In the genomic region with DNA sequence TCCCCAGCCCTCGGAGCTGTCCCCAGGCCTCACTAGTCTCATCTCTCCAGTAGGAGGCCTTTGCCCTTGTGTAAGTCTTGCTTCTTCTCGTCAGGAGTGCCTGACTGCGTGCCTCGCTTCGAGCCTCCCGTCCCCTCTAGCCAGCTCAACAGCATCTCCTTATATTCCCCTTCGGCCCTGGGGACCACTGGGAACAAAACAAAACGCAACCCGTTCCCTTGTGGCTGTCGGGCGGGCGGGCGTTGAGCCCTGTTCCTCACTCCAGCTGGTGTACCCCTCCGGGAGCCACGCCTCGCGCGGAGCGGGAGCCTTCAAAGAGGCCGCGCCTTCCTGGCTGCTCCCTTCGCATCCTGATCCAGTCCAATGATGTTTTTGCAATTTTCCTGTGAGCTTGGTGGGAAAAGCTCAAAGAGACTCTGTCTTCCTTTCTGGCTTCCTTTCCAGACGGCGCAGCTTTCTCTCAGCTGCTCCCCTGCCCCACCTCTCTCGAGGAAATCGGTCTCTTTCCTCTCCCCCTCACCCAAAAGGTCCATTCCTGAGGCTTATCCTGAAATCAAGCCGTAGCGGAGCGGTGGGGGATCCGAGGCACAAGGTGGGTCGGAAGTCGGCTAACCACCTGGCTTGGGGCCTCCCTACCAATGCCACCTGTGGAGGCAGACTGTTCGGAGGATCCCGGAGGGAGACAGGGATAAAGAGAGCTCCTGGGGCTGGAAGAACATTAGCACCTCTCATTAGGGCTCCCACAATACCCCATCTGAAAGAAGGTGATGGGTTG, we compare ENCODE assay signal across 23 cellular contexts. TPM values are rescaled to one million over a fixed set of nuclear protein-coding genes. Genes with fewer than 3 reads are reported as not detected.
A peak's percentile ranks its signal among the peaks of the same experiment; 100 is the strongest.
DNase-seq lines count a peak whose midpoint lies in the region; ATAC-seq, FAIRE-seq and TF ChIP-seq lines count a peak whose summit lies in the region.
"Had no signal": no experiment of that assay in that cellular context is flagged by ENCODE, and none has a peak within 500 bp of the region (broad histone marks: within the 10 kb centered on the region; RNA-seq: fewer than 3 reads in every experiment).

No MANE protein-coding gene starts in this region.

- FAIRE-seq in H54 (lab: Jason Lieb, UNC) = no peak
- FAIRE-seq: small intestine had no signal

- H3K4me1 ChIP-seq in BLaER1 (peaks cover 67% of the 10 kb centered on the region), Panc1 (ENCODE audit: control insufficient read depth, insufficient read depth, low read length) (peaks cover 35% of the 10 kb centered on the region), neural progenitor cell (peaks cover 24% of the 10 kb centered on the region)

- peaks cover 3% of the 10 kb centered on the region for H3K36me3 Mint-ChIP-seq in neural progenitor cell
- no peaks in the 10 kb centered on the region for H3K36me3 Mint-ChIP-seq in activated T-helper 1 cell treated with anti-CD3 and anti-CD28 coated beads, Interleukin-12 subunit alpha, Interleukin-12 subunit beta, Interleukin-2, Interleukin-4 antibody, amounts not matched to agents 30 ng/mL and 10 ng/mL and 1 ng/mL, durations not matched to agents 14 hours and 24 hours and 36 hours (ENCODE audit: low read depth)
- H3K36me3 Mint-ChIP-seq: CD4-positive, alpha-beta memory T cell; naive thymus-derived CD4-positive, alpha-beta T cell had no signal

- 0 out of 2 replicates have a peak overlapping the region, but pooled peaks have one; percentile 32 for H3K27ac ChIP-seq in BLaER1
- peak overlapping the region; percentile 24; the same call in 1 of the 2 replicates for H3K27ac ChIP-seq in Panc1 (ENCODE audit: low read length)
- no peak overlapping the region for H3K27ac ChIP-seq in neural progenitor cell
- H3K27ac ChIP-seq: VCaP had no signal

- H3K9me3 ChIP-seq in BLaER1 (no peaks in the 10 kb centered on the region), Panc1 (ENCODE audit: control insufficient read depth, insufficient read depth, low read depth, low read length) (no peaks in the 10 kb centered on the region), neural progenitor cell (ENCODE audit: low read depth) (no peaks in the 10 kb centered on the region)

- H3K27ac Mint-ChIP-seq in neural progenitor cell = peak overlapping the region; percentile 76
- no peak overlapping the region for H3K27ac Mint-ChIP-seq in activated T-helper 1 cell treated with anti-CD3 and anti-CD28 coated beads, Interleukin-12 subunit alpha, Interleukin-12 subunit beta, Interleukin-2, Interleukin-4 antibody, amounts not matched to agents 30 ng/mL and 10 ng/mL and 1 ng/mL, durations not matched to agents 14 hours and 24 hours and 36 hours
- H3K27ac Mint-ChIP-seq: activated naive CD4-positive, alpha-beta T cell treated with anti-CD3 and anti-CD28 coated beads for 36 hours; CD4-positive, alpha-beta memory T cell had no signal

- no peaks in the 10 kb centered on the region for H3K36me3 ChIP-seq in BLaER1
- H3K36me3 ChIP-seq in Panc1 (ENCODE audit: control insufficient read depth, insufficient read depth, low read length) = no peaks in the 10 kb centered on the region
- H3K36me3 ChIP-seq in neural progenitor cell = no peaks in the 10 kb centered on the region

- peaks cover 5% of the 10 kb centered on the region for H3K27me3 Mint-ChIP-seq in neural progenitor cell (ENCODE audit: insufficient read depth, low read depth)
- H3K27me3 Mint-ChIP-seq in activated T-helper 1 cell treated with anti-CD3 and anti-CD28 coated beads, Interleukin-12 subunit alpha, Interleukin-12 subunit beta, Interleukin-2, Interleukin-4 antibody, amounts not matched to agents 30 ng/mL and 10 ng/mL and 1 ng/mL, durations not matched to agents 14 hours and 24 hours and 36 hours (ENCODE audit: insufficient read depth) = peaks cover 3% of the 10 kb centered on the region

- H2AFZ ChIP-seq in neural progenitor cell (replicated peaks) = no peak overlapping the region

- H3K4me1 Mint-ChIP-seq in neural progenitor cell = peaks cover 30% of the 10 kb centered on the region
- peaks cover 7% of the 10 kb centered on the region for H3K4me1 Mint-ChIP-seq in activated T-helper 1 cell treated with anti-CD3 and anti-CD28 coated beads, Interleukin-12 subunit alpha, Interleukin-12 subunit beta, Interleukin-2, Interleukin-4 antibody, amounts not matched to agents 30 ng/mL and 10 ng/mL and 1 ng/mL, durations not matched to agents 14 hours and 24 hours and 36 hours (ENCODE audit: low read depth)

- TF ChIP-seq CTCF in Panc1 (IDR thresholded peaks at IDR 0.05) (no peak), fibroblast of villous mesenchyme (IDR thresholded peaks at IDR 0.05; ENCODE audit: insufficient read depth, low read depth, low read length) (peak; percentile 5), neural progenitor cell (IDR thresholded peaks at IDR 0.05) (no peak)

- H3K4me3 Mint-ChIP-seq in neural progenitor cell = peak overlapping the region; percentile 27
- H3K4me3 Mint-ChIP-seq in activated T-helper 1 cell treated with anti-CD3 and anti-CD28 coated beads, Interleukin-12 subunit alpha, Interleukin-12 subunit beta, Interleukin-2, Interleukin-4 antibody, amounts not matched to agents 30 ng/mL and 10 ng/mL and 1 ng/mL, durations not matched to agents 14 hours and 24 hours and 36 hours = no peak overlapping the region
- H3K4me3 Mint-ChIP-seq: activated naive CD4-positive, alpha-beta T cell treated with anti-CD3 and anti-CD28 coated beads for 36 hours had no signal

- ATAC-seq in Panc1 = no peak
- ATAC-seq in GM21529 (IDR thresholded peaks at IDR 0.05; ENCODE audit: unreplicated experiment) = no peak
- ATAC-seq: naive thymus-derived CD4-positive, alpha-beta T cell had no signal

- BruUV-seq in Panc1 (replicated peaks; lab: Mats Ljungman, UMichigan) = no TSS peak

- H4K20me1 ChIP-seq in BLaER1 (no peaks in the 10 kb centered on the region), neural progenitor cell (ENCODE audit: low read depth) (peaks cover 8% of the 10 kb centered on the region)

- no peak for TF ChIP-seq POLR2A in H54 (IDR thresholded peaks at IDR 0.05; ENCODE audit: low read depth, low read length)

- H3K4me2 ChIP-seq in BLaER1 = peak overlapping the region; percentile 86
- no peak overlapping the region for H3K4me2 ChIP-seq in neural progenitor cell

- POLR2A ChIA-PET in Panc1 (lab: Charles Lee) = interaction anchor here (0.6 kb wide), 1 partner anchor 13 kb away, joined by 7 read pairs; no protein-coding TSS in a partner anchor

- DNase-seq in Panc1 (ENCODE audit: low read depth, low spot score) = no peak
- no peak for DNase-seq in fibroblast of villous mesenchyme (ENCODE audit: low read depth)
- no peak for DNase-seq in neural progenitor cell (ENCODE audit: low spot score)
- no peak for DNase-seq in activated T-helper 1 cell treated with anti-CD3 and anti-CD28 coated beads, Interleukin-12 subunit alpha, Interleukin-12 subunit beta, Interleukin-2, Interleukin-4 antibody, amounts not matched to agents 30 ng/mL and 10 ng/mL and 1 ng/mL, durations not matched to agents 14 hours and 24 hours and 36 hours (ENCODE audit: low spot score)
- no peak for DNase-seq in NCI-H2029 treated with DMSO at 0.1 percent for 48 hours (lab: John Stamatoyannopoulos, UW)
- no peak for DNase-seq in H54 (ENCODE audit: insufficient read length, low spot score)
- DNase-seq: activated CD4-positive, alpha-beta T cell treated with anti-CD3 and anti-CD28 coated beads, Interleukin-2, amount 50 U/mL, for 48 hours; activated naive CD4-positive, alpha-beta T cell treated with anti-CD3 and anti-CD28 coated beads for 36 hours; activated T-cell treated with anti-CD3 and anti-CD28 coated beads for 4 hours; CD4-positive, alpha-beta memory T cell; central memory CD4-positive, alpha-beta T cell; DMS53; effector CD4-positive, alpha-beta T cell; naive thymus-derived CD4-positive, alpha-beta T cell; NCI-H187 treated with DMSO at 0.1 percent for 48 hours; NCI-H524; SHP77; small intestine; stimulated activated CD4-positive, alpha-beta T cell treated with anti-CD3 and anti-CD28 coated beads, Interleukin-4, amount 100 ng/mL, for 4 hours had no signal

- no peaks in the 10 kb centered on the region for H3K79me2 ChIP-seq in neural progenitor cell (ENCODE audit: low read depth)

- intact Hi-C loops in Panc1 (cut with micrococcal nuclease; ENCODE audit: unreplicated experiment) = no loop called here
- intact Hi-C loops in activated T-helper 1 cell treated with anti-CD3 and anti-CD28 coated beads, Interleukin-12 subunit alpha, Interleukin-12 subunit beta, Interleukin-2, Interleukin-4 antibody, amounts not matched to agents 30 ng/mL and 10 ng/mL and 1 ng/mL, durations not matched to agents 14 hours and 24 hours and 36 hours (cut with micrococcal nuclease) = loop anchor here (1.0 kb wide), 1 partner anchor 10 kb away; no protein-coding TSS in a partner anchor

- in situ Hi-C loops in Panc1 (cut with HindIII; ENCODE audit: low pct_unique_long_range_greater_than_20kb, low sequenced_read_pairs) = no loop called here

- peaks cover 21% of the 10 kb centered on the region for H3F3A ChIP-seq in neural progenitor cell (ENCODE audit: low read depth)

- CTCF ChIA-PET in Panc1 (lab: Charles Lee) = no interaction called here

- H3K4me3 ChIP-seq in BLaER1 (0 out of 2 replicates have a peak overlapping the region, but pooled peaks have one; percentile 11), Panc1 (ENCODE audit: low read depth in 2 of 2, low read length in 2 of 2) (no peak overlapping the region), fibroblast of villous mesenchyme (ENCODE audit: low read depth, low read length) (no peak overlapping the region), neural progenitor cell (no peak overlapping the region)
- H3K4me3 ChIP-seq: lung had no signal

- H3K9me3 Mint-ChIP-seq in neural progenitor cell = peaks cover 3% of the 10 kb centered on the region
- H3K9me3 Mint-ChIP-seq in activated T-helper 1 cell treated with anti-CD3 and anti-CD28 coated beads, Interleukin-12 subunit alpha, Interleukin-12 subunit beta, Interleukin-2, Interleukin-4 antibody, amounts not matched to agents 30 ng/mL and 10 ng/mL and 1 ng/mL, durations not matched to agents 14 hours and 24 hours and 36 hours = no peaks in the 10 kb centered on the region
- H3K9me3 Mint-ChIP-seq: activated naive CD4-positive, alpha-beta T cell treated with anti-CD3 and anti-CD28 coated beads for 36 hours; CD4-positive, alpha-beta memory T cell; naive thymus-derived CD4-positive, alpha-beta T cell had no signal

- no peaks in the 10 kb centered on the region for H3K27me3 ChIP-seq in BLaER1
- H3K27me3 ChIP-seq in Panc1 (ENCODE audit: control insufficient read depth, insufficient read depth, low read length) = no peaks in the 10 kb centered on the region
- H3K27me3 ChIP-seq in neural progenitor cell = peaks cover 5% of the 10 kb centered on the region

- no peak overlapping the region for H3K9ac ChIP-seq in BLaER1
- no peak overlapping the region for H3K9ac ChIP-seq in neural progenitor cell

RNA-seq across cellular contexts. Expression of a gene that starts 33.4 kb away (rescaled TPM):
- total RNA-seq in Panc1 (2021; ENCODE audit: unreplicated experiment) (166 TPM), fibroblast of villous mesenchyme (93.3 and 96.6 TPM in 2 replicates), neural progenitor cell (ENCODE audit: low replicate concordance) (250 and 461 TPM in 2 replicates)
- 372 TPM for polyA plus RNA-seq in Panc1 (2012; ENCODE audit: insufficient read length)
- 144 and 147 TPM in 2 replicates for total RNA-seq in activated T-helper 1 cell treated with anti-CD3 and anti-CD28 coated beads, Interleukin-12 subunit alpha, Interleukin-12 subunit beta, Interleukin-2, Interleukin-4 antibody, amounts not matched to agents 30 ng/mL and 10 ng/mL and 1 ng/mL, durations not matched to agents 14 hours and 24 hours and 36 hours

RNA-seq across cellular contexts. Expression of a gene that starts 36.3 kb away (rescaled TPM):
- 7.8 TPM for total RNA-seq in Panc1 (2021; ENCODE audit: unreplicated experiment)
- polyA plus RNA-seq in Panc1 (2012; ENCODE audit: insufficient read length) = 9.4 TPM
- total RNA-seq in fibroblast of villous mesenchyme = 0.86 and 10.0 TPM in 2 replicates
- 8.0 and 12.1 TPM in 2 replicates for total RNA-seq in neural progenitor cell (ENCODE audit: low replicate concordance)
- total RNA-seq in activated T-helper 1 cell treated with anti-CD3 and anti-CD28 coated beads, Interleukin-12 subunit alpha, Interleukin-12 subunit beta, Interleukin-2, Interleukin-4 antibody, amounts not matched to agents 30 ng/mL and 10 ng/mL and 1 ng/mL, durations not matched to agents 14 hours and 24 hours and 36 hours = 10.1 and 16.5 TPM in 2 replicates
